ENCODE assay signal across 1 cellular context in genomic region chr9:16480584-16480983, GRCh38.
DNase-seq lines count a peak whose midpoint lies in the region; TF ChIP-seq lines count a peak whose summit lies in the region.
"Not testable (repeated sequence)": the region's sequence is repeated elsewhere in the genome, so short reads cannot be mapped to it uniquely, and the experiment has no call there.

No MANE protein-coding gene starts in this region.

- intact Hi-C loops in uterus (cut with DNase I; ENCODE audit: low total_unique reads) = not testable (repeated sequence)

- H3K27me3 ChIP-seq in uterus = not testable (repeated sequence)

- not testable (repeated sequence) for DNase-seq in uterus

- H3K36me3 ChIP-seq in uterus = not testable (repeated sequence)

- peak overlapping the region; percentile 20 to 25 for H3K27ac ChIP-seq in uterus

- not testable (repeated sequence) for H3K4me3 ChIP-seq in uterus

- not testable (repeated sequence) for TF ChIP-seq POLR2A in uterus (IDR thresholded peaks at IDR 0.05)

- not testable (repeated sequence) for H3K4me1 ChIP-seq in uterus

- not testable (repeated sequence) for H3K9me3 ChIP-seq in uterus

- TF ChIP-seq CTCF in uterus (IDR thresholded peaks at IDR 0.05) = not testable (repeated sequence)
